1 cellular context compared by ENCODE assay signal in the genomic region with DNA sequence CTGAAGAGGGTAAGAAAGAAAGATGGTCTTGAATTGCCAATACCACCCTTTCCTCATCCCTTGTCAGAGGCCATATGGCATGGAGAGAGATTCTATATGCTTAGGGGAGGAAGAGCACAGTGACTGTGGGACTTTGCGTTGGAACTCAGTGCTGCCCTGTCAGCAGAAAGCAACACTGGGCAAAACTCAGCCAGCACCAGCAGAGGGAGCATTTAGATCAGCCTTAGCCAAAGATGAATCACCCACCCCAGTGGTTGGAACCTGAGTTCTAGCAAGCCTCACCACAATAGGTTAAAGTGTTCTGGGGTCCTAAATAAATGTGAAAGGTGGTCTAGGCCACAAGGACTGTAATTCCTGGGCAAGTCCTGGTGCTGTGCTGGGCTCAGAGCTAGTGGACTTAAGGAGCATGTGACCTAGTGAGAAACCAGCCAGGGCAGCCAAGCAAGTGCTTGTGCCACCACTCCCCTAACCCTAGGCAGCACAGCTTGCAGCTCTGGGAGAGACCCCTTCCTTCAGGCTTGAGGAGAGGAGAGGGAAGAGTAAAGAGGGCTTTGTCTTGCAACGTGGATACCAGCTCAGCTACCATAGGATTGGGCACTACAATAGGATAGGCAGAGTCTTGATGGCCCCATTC.
TF ChIP-seq lines count a peak whose summit lies in the region.

No MANE protein-coding gene starts in this region.

TF ChIP-seq in WTC11, 78 proteins besides CTCF, POLR2A, EP300 and RAD21 (continued from another document):
- TF ChIP-seq, protein P1, sequence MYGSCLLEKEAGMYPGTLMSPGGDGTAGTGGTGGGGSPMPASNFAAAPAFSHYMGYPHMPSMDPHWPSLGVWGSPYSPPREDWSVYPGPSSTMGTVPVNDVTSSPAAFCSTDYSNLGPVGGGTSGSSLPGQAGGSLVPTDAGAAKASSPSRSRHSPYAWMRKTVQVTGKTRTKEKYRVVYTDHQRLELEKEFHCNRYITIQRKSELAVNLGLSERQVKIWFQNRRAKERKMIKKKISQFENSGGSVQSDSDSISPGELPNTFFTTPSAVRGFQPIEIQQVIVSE (CRISPR knock-in tag; IDR thresholded peaks at IDR 0.05; ENCODE audit: borderline replicate concordance), result no peak
- no peak for TF ChIP-seq ZNF671 (CRISPR knock-in tag; IDR thresholded peaks at IDR 0.05)
- TF ChIP-seq SMAD4 (CRISPR knock-in tag; IDR thresholded peaks at IDR 0.05), result no peak
- TF ChIP-seq, protein P2, sequence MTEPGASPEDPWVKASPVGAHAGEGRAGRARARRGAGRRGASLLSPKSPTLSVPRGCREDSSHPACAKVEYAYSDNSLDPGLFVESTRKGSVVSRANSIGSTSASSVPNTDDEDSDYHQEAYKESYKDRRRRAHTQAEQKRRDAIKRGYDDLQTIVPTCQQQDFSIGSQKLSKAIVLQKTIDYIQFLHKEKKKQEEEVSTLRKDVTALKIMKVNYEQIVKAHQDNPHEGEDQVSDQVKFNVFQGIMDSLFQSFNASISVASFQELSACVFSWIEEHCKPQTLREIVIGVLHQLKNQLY (CRISPR knock-in tag; IDR thresholded peaks at IDR 0.05), result no peak
